In genomic region chr6:166955121-166955864, GRCh38 we compare ENCODE assay signal across 8 cellular contexts. TPM values are rescaled to one million over a fixed set of nuclear protein-coding genes. Genes with fewer than 3 reads are reported as not detected.
DNase-seq lines count a peak whose midpoint lies in the region; ATAC-seq and TF ChIP-seq lines count a peak whose summit lies in the region.

No MANE protein-coding gene starts in this region.

- peaks cover 7 to 18% of the 10 kb centered on the region in 2 donors for H3K36me3 Mint-ChIP-seq in activated naive CD4-positive, alpha-beta T cell treated with anti-CD3 and anti-CD28 coated beads, Interleukin-2, amount 50 U/mL, for 72 hours

- H3K27ac Mint-ChIP-seq in activated naive CD4-positive, alpha-beta T cell treated with anti-CD3 and anti-CD28 coated beads, Interleukin-2, amount 50 U/mL, for 72 hours, result peak overlapping the region; percentile 88 to 97

- no peaks in the 10 kb centered on the region for H3K36me3 ChIP-seq in right atrium auricular region

- H3K27ac ChIP-seq in right atrium auricular region, result peak overlapping the region in 1 of 2 donors; percentile 84

- H3K4me3 ChIP-seq in right atrium auricular region (peak overlapping the region; percentile 77 to 92), retinal pigment epithelial cell (ENCODE audit: low read length) (peak overlapping the region; percentile 67)

- H3K27me3 ChIP-seq in right atrium auricular region, result no peaks in the 10 kb centered on the region

- ATAC-seq in activated naive CD4-positive, alpha-beta T cell treated with anti-CD3 and anti-CD28 coated beads, Interleukin-2, amount 50 U/mL, for 72 hours, result no peak
- ATAC-seq in HG03108 (IDR thresholded peaks at IDR 0.05; ENCODE audit: unreplicated experiment), result no peak

- peak; percentile 67 for DNase-seq in GF-D8 (lab: John Stamatoyannopoulos, UW)
- peak; percentile 30 for DNase-seq in NCI-H69 (lab: John Stamatoyannopoulos, UW)
- DNase-seq in activated naive CD4-positive, alpha-beta T cell treated with anti-CD3 and anti-CD28 coated beads, Interleukin-2, amount 50 U/mL, for 72 hours (ENCODE audit: low spot score in 2 of 2), result peak; percentile 17 to 54
- DNase-seq in right atrium auricular region (ENCODE audit: low spot score), result peak; percentile 66
- no peak for DNase-seq in retinal pigment epithelial cell (ENCODE audit: low read depth)
- DNase-seq in occipital lobe (lab: John Stamatoyannopoulos, UW), result no peak
- DNase-seq in NCI-H446 (lab: John Stamatoyannopoulos, UW), result no peak

- no peak for TF ChIP-seq CTCF in right atrium auricular region (IDR thresholded peaks at IDR 0.05)
- TF ChIP-seq CTCF in retinal pigment epithelial cell (conservative IDR thresholded peaks at IDR 0.05; ENCODE audit: low read depth, low read length), result no peak

- H3K9me3 ChIP-seq in right atrium auricular region, result no peaks in the 10 kb centered on the region

- H3K9me3 Mint-ChIP-seq in activated naive CD4-positive, alpha-beta T cell treated with anti-CD3 and anti-CD28 coated beads, Interleukin-2, amount 50 U/mL, for 72 hours, result no peaks in the 10 kb centered on the region

- peaks cover 0 to 19% of the 10 kb centered on the region in 2 donors for H3K4me1 ChIP-seq in right atrium auricular region

RNA-seq across cellular contexts. Expression of gene RNASET2, which starts 1.1 kb away (rescaled TPM):
- 100 to 1,000 TPM in 1 of 2 donors, 10 to 100 TPM in 1; 45.2 to 108 TPM for total RNA-seq in activated naive CD4-positive, alpha-beta T cell treated with anti-CD3 and anti-CD28 coated beads, Interleukin-2, amount 50 U/mL, for 72 hours
- total RNA-seq in right atrium auricular region, result 10 to 100 TPM; 24.2 to 33.1 TPM
- total RNA-seq in occipital lobe, result 20.9 TPM

RNA-seq across cellular contexts. Expression of gene CEP43, which starts 43.9 kb away (rescaled TPM):
- 10 to 100 TPM; 17.5 to 21.9 TPM for total RNA-seq in activated naive CD4-positive, alpha-beta T cell treated with anti-CD3 and anti-CD28 coated beads, Interleukin-2, amount 50 U/mL, for 72 hours
- total RNA-seq in right atrium auricular region (1 to 10 TPM; 6.7 to 8.8 TPM), occipital lobe (32.3 TPM)

Comparison
In these comparisons a context has a peak if more than half of its experiments do, and no peak if none do; other contexts are left out.
1. DNase-seq: peak in GF-D8 (single experiment), NCI-H69 (single experiment), activated naive CD4-positive, alpha-beta T cell treated with anti-CD3 and anti-CD28 coated beads, Interleukin-2, amount 50 U/mL, for 72 hours (2 of 2) and right atrium auricular region (single experiment); none in retinal pigment epithelial cell (single experiment), occipital lobe (single experiment) and NCI-H446 (0 of 2).